ENCODE assay signal across 21 cellular contexts in the genomic region with DNA sequence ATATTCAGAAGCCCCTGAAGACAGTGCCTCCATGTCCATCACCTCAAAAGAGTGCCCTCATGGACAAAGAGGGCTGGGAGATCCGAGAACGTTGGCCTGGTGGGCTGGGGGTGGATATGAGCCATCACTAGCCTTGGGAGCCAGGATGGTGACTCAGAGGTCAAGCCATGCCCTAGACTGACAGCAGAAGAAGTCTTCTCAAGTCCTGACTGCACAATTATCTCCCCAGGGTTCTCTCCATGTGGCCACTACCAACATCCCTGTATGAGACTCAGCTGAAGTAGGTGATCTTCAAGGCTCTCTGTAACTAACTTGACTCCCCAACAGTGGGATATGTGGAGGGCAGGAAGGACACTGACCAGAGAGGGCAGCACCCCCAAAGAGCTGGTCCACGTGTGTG. TPM values are rescaled to one million over a fixed set of nuclear protein-coding genes. Genes with fewer than 3 reads are reported as not detected.
DNase-seq lines count a peak whose midpoint lies in the region; ATAC-seq and TF ChIP-seq lines count a peak whose summit lies in the region.
"Had no signal": no experiment of that assay in that cellular context is flagged by ENCODE, and none has a peak within 500 bp of the region (broad histone marks: within the 10 kb centered on the region; RNA-seq: fewer than 3 reads in every experiment).

No MANE protein-coding gene starts in this region.

- H3K9me3 Mint-ChIP-seq in activated CD4-positive, alpha-beta memory T cell treated with anti-CD3 and anti-CD28 coated beads for 36 hours, result no peaks in the 10 kb centered on the region
- no peaks in the 10 kb centered on the region for H3K9me3 Mint-ChIP-seq in activated CD4-positive, alpha-beta memory T cell treated with anti-CD3 and anti-CD28 coated beads, Interleukin-2, amount 10 ng/mL, durations not matched to agents 7 days and 5 days
- no peaks in the 10 kb centered on the region for H3K9me3 Mint-ChIP-seq in central memory CD8-positive, alpha-beta T cell
- H3K9me3 Mint-ChIP-seq: stimulated activated naive CD8-positive, alpha-beta T cell treated with anti-CD3 and anti-CD28 coated beads, Interleukin-15, amount 100 ng/mL, for 72 hours had no signal

- H3K9me3 ChIP-seq in neutrophil, result no peaks in the 10 kb centered on the region
- H3K9me3 ChIP-seq: BE2C, psoas muscle, tibial nerve had no signal

- intact Hi-C loops in activated CD4-positive, alpha-beta memory T cell treated with anti-CD3 and anti-CD28 coated beads for 36 hours (cut with micrococcal nuclease), result no loop called here

- H3K4me1 ChIP-seq in neutrophil (ENCODE audit: control insufficient read depth in 1 of 2, insufficient read depth in 1 of 2, low read depth in 1 of 2, low read length in 1 of 2), result peaks cover 0 to 6% of the 10 kb centered on the region in 2 experiments
- H3K4me1 ChIP-seq: BE2C, psoas muscle, SJCRH30, tibial nerve had no signal

- H3K4me3 Mint-ChIP-seq in activated CD4-positive, alpha-beta memory T cell treated with anti-CD3 and anti-CD28 coated beads for 36 hours, result no peak overlapping the region
- H3K4me3 Mint-ChIP-seq in activated CD4-positive, alpha-beta memory T cell treated with anti-CD3 and anti-CD28 coated beads, Interleukin-2, amount 10 ng/mL, durations not matched to agents 7 days and 5 days, result no peak overlapping the region
- no peak overlapping the region for H3K4me3 Mint-ChIP-seq in central memory CD8-positive, alpha-beta T cell
- H3K4me3 Mint-ChIP-seq: stimulated activated naive CD8-positive, alpha-beta T cell treated with anti-CD3 and anti-CD28 coated beads, Interleukin-15, amount 100 ng/mL, for 72 hours had no signal

- POLR2A ChIA-PET in activated CD4-positive, alpha-beta memory T cell treated with anti-CD3 and anti-CD28 coated beads for 36 hours (lab: Charles Lee), result no interaction called here
- POLR2A ChIA-PET in activated CD4-positive, alpha-beta memory T cell treated with anti-CD3 and anti-CD28 coated beads, Interleukin-2, amount 10 ng/mL, durations not matched to agents 7 days and 5 days (lab: Charles Lee), result interaction anchor here (2.2 to 10.1 kb wide), 2 partner anchors 12 to 15 kb away, joined by 4 to 293 read pairs; partner anchors contain the start of gene ARHGAP30

- no peak for ATAC-seq in central memory CD8-positive, alpha-beta T cell (replicated peaks; ENCODE audit: extremely low read depth, poor library complexity, severe bottlenecking)
- ATAC-seq in HG02678 (IDR thresholded peaks at IDR 0.05; ENCODE audit: unreplicated experiment), result no peak
- ATAC-seq: Panc1, psoas muscle had no signal

- H3K36me3 ChIP-seq in neutrophil, result peaks cover 99% of the 10 kb centered on the region
- H3K36me3 ChIP-seq: BE2C, SJCRH30 had no signal

- H3K4me1 Mint-ChIP-seq in activated CD4-positive, alpha-beta memory T cell treated with anti-CD3 and anti-CD28 coated beads for 36 hours (ENCODE audit: low read depth), result peaks cover 6% of the 10 kb centered on the region
- H3K4me1 Mint-ChIP-seq in activated CD4-positive, alpha-beta memory T cell treated with anti-CD3 and anti-CD28 coated beads, Interleukin-2, amount 10 ng/mL, durations not matched to agents 7 days and 5 days, result peaks cover 35% of the 10 kb centered on the region
- peaks cover 39% of the 10 kb centered on the region for H3K4me1 Mint-ChIP-seq in central memory CD8-positive, alpha-beta T cell

- no peak overlapping the region for H3K4me3 ChIP-seq in neutrophil (ENCODE audit: low read depth in 1 of 2, low read length in 1 of 2)
- H3K4me3 ChIP-seq: hepatocyte, psoas muscle, SJCRH30, skin epidermis, tibial nerve had no signal

- no peaks in the 10 kb centered on the region for H3K27me3 Mint-ChIP-seq in activated CD4-positive, alpha-beta memory T cell treated with anti-CD3 and anti-CD28 coated beads for 36 hours
- H3K27me3 Mint-ChIP-seq in activated CD4-positive, alpha-beta memory T cell treated with anti-CD3 and anti-CD28 coated beads, Interleukin-2, amount 10 ng/mL, durations not matched to agents 7 days and 5 days, result no peaks in the 10 kb centered on the region
- H3K27me3 Mint-ChIP-seq in central memory CD8-positive, alpha-beta T cell, result no peaks in the 10 kb centered on the region
- H3K27me3 Mint-ChIP-seq: stimulated activated naive CD8-positive, alpha-beta T cell treated with anti-CD3 and anti-CD28 coated beads, Interleukin-15, amount 100 ng/mL, for 72 hours had no signal

- CTCF ChIA-PET in activated CD4-positive, alpha-beta memory T cell treated with anti-CD3 and anti-CD28 coated beads for 36 hours (lab: Charles Lee), result interaction anchor here (0.6 kb wide), 1 partner anchor 16 kb away, joined by 3 read pairs; no protein-coding TSS in a partner anchor
- CTCF ChIA-PET in activated CD4-positive, alpha-beta memory T cell treated with anti-CD3 and anti-CD28 coated beads, Interleukin-2, amount 10 ng/mL, durations not matched to agents 7 days and 5 days (lab: Charles Lee), result no interaction called here

- no peak for TF ChIP-seq CTCF in neutrophil (IDR thresholded peaks at IDR 0.05)

- H3K27ac Mint-ChIP-seq in activated CD4-positive, alpha-beta memory T cell treated with anti-CD3 and anti-CD28 coated beads for 36 hours, result peak overlapping the region; percentile 42
- H3K27ac Mint-ChIP-seq in activated CD4-positive, alpha-beta memory T cell treated with anti-CD3 and anti-CD28 coated beads, Interleukin-2, amount 10 ng/mL, durations not matched to agents 7 days and 5 days, result no peak overlapping the region
- H3K27ac Mint-ChIP-seq in central memory CD8-positive, alpha-beta T cell (ENCODE audit: low read depth), result peak overlapping the region; percentile 72

- no peak for DNase-seq in activated CD4-positive, alpha-beta memory T cell treated with anti-CD3 and anti-CD28 coated beads for 36 hours
- no peak for DNase-seq in activated CD4-positive, alpha-beta memory T cell treated with anti-CD3 and anti-CD28 coated beads, Interleukin-2, amount 10 ng/mL, durations not matched to agents 7 days and 5 days
- DNase-seq in HT1080 (ENCODE audit: low read depth) (peak; percentile 51), OCI-M2 (lab: John Stamatoyannopoulos, UW; ENCODE audit: unreplicated experiment) (no peak), NCI-H526 treated with DMSO at 0.1 percent for 48 hours (lab: John Stamatoyannopoulos, UW) (no peak)
- DNase-seq in central memory CD8-positive, alpha-beta T cell (ENCODE audit: low spot score in 2 of 2), result no peak
- DNase-seq: 8988T; BE2C; GOT3; psoas muscle; SJCRH30; stimulated activated naive CD8-positive, alpha-beta T cell treated with anti-CD3 and anti-CD28 coated beads, Interleukin-15, amount 100 ng/mL, for 72 hours had no signal

- H3K36me3 Mint-ChIP-seq in activated CD4-positive, alpha-beta memory T cell treated with anti-CD3 and anti-CD28 coated beads for 36 hours, result peaks cover 62% of the 10 kb centered on the region
- peaks cover 88% of the 10 kb centered on the region for H3K36me3 Mint-ChIP-seq in activated CD4-positive, alpha-beta memory T cell treated with anti-CD3 and anti-CD28 coated beads, Interleukin-2, amount 10 ng/mL, durations not matched to agents 7 days and 5 days (ENCODE audit: low read depth)
- H3K36me3 Mint-ChIP-seq in central memory CD8-positive, alpha-beta T cell (ENCODE audit: insufficient read depth), result peaks cover 81% of the 10 kb centered on the region

- no peaks in the 10 kb centered on the region for H3K27me3 ChIP-seq in neutrophil
- H3K27me3 ChIP-seq: hepatocyte, SJCRH30 had no signal

- peak overlapping the region; percentile 13 for H3K27ac ChIP-seq in neutrophil
- H3K27ac ChIP-seq: hepatocyte, psoas muscle, SJCRH30, skin epidermis, tibial nerve had no signal

RNA-seq across cellular contexts. Expression of gene USF1, which starts 7.1 kb away (rescaled TPM):
- total RNA-seq in activated CD4-positive, alpha-beta memory T cell treated with anti-CD3 and anti-CD28 coated beads for 36 hours, result 10 to 100 TPM; 43.4 to 43.7 TPM
- 10 to 100 TPM; 67.4 to 68.0 TPM for total RNA-seq in activated CD4-positive, alpha-beta memory T cell treated with anti-CD3 and anti-CD28 coated beads, Interleukin-2, amount 10 ng/mL, durations not matched to agents 7 days and 5 days
- 79.4 and 81.9 TPM in 2 replicates for total RNA-seq in HT1080 (2014; rRNA removed; shearing (Covaris generic))
- polyA plus RNA-seq in HT1080 (2015; cell fraction: cytosol; rRNA removed), result 32.1 and 37.3 TPM in 2 replicates
- polyA plus RNA-seq in HT1080 (2015; cell fraction: nucleus; rRNA removed), result 90.9 and 94.0 TPM in 2 replicates

RNA-seq across cellular contexts. Expression of gene TSTD1, which starts 14.1 kb away (rescaled TPM):
- total RNA-seq in activated CD4-positive, alpha-beta memory T cell treated with anti-CD3 and anti-CD28 coated beads for 36 hours, result 10 to 100 TPM; 70.2 to 77.7 TPM
- 10 to 100 TPM; 56.1 to 63.8 TPM for total RNA-seq in activated CD4-positive, alpha-beta memory T cell treated with anti-CD3 and anti-CD28 coated beads, Interleukin-2, amount 10 ng/mL, durations not matched to agents 7 days and 5 days
- total RNA-seq in HT1080 (2014; rRNA removed; shearing (Covaris generic)), result 0.30 TPM in 1 of 2 replicates, not detected in the other
- polyA plus RNA-seq in HT1080 (2015; cell fraction: cytosol; rRNA removed), result not detected in 2 replicates
- 0.45 and 3.3 TPM in 2 replicates for polyA plus RNA-seq in HT1080 (2015; cell fraction: nucleus; rRNA removed)
- total RNA-seq: SJCRH30 had no signal

RNA-seq across cellular contexts. Expression of gene ARHGAP30, which starts 16.8 kb away (rescaled TPM):
- 100 to 1,000 TPM; 171 to 178 TPM for total RNA-seq in activated CD4-positive, alpha-beta memory T cell treated with anti-CD3 and anti-CD28 coated beads for 36 hours
- total RNA-seq in activated CD4-positive, alpha-beta memory T cell treated with anti-CD3 and anti-CD28 coated beads, Interleukin-2, amount 10 ng/mL, durations not matched to agents 7 days and 5 days, result 100 to 1,000 TPM; 331 to 339 TPM
- 4.0 and 6.0 TPM in 2 replicates for total RNA-seq in HT1080 (2014; rRNA removed; shearing (Covaris generic))
- polyA plus RNA-seq in HT1080 (2015; cell fraction: cytosol; rRNA removed), result 15.2 and 16.8 TPM in 2 replicates
- 21.8 and 22.6 TPM in 2 replicates for polyA plus RNA-seq in HT1080 (2015; cell fraction: nucleus; rRNA removed)

RNA-seq across cellular contexts. Expression of gene F11R, which starts 31.9 kb away (rescaled TPM):
- 10 to 100 TPM; 21.3 to 25.3 TPM for total RNA-seq in activated CD4-positive, alpha-beta memory T cell treated with anti-CD3 and anti-CD28 coated beads for 36 hours
- total RNA-seq in activated CD4-positive, alpha-beta memory T cell treated with anti-CD3 and anti-CD28 coated beads, Interleukin-2, amount 10 ng/mL, durations not matched to agents 7 days and 5 days, result 10 to 100 TPM; 13.9 to 16.2 TPM
- 6.6 and 10.3 TPM in 2 replicates for total RNA-seq in HT1080 (2014; rRNA removed; shearing (Covaris generic))
- polyA plus RNA-seq in HT1080 (2015; cell fraction: cytosol; rRNA removed), result 9.8 and 13.0 TPM in 2 replicates
- polyA plus RNA-seq in HT1080 (2015; cell fraction: nucleus; rRNA removed), result 15.1 and 20.4 TPM in 2 replicates
- total RNA-seq: SJCRH30 had no signal

RNA-seq across cellular contexts. Expression of gene NECTIN4, which starts 36.5 kb away (rescaled TPM):
- under 1 TPM in 1 of 2 experiments, not detected in 1; 0.05 TPM for total RNA-seq in activated CD4-positive, alpha-beta memory T cell treated with anti-CD3 and anti-CD28 coated beads for 36 hours
- total RNA-seq in activated CD4-positive, alpha-beta memory T cell treated with anti-CD3 and anti-CD28 coated beads, Interleukin-2, amount 10 ng/mL, durations not matched to agents 7 days and 5 days, result not detected
- 1.4 and 1.9 TPM in 2 replicates for total RNA-seq in HT1080 (2014; rRNA removed; shearing (Covaris generic))
- polyA plus RNA-seq in HT1080 (2015; cell fraction: cytosol; rRNA removed), result 30.9 and 38.7 TPM in 2 replicates
- polyA plus RNA-seq in HT1080 (2015; cell fraction: nucleus; rRNA removed), result 25.6 and 26.0 TPM in 2 replicates
- total RNA-seq: liver; psoas muscle; T-helper 1 cell treated with Interleukin-12 subunit alpha and Interleukin-12 subunit beta and Interleukin-4 antibody, amounts not matched to agents 30 ng/mL and 1 ng/mL, for 36 hours; tibial nerve had no signal
- polyA plus RNA-seq: aorta had no signal

Comparison
In these comparisons a context has a peak if more than half of its experiments do, and no peak if none do; other contexts are left out.
1. RNA of gene TSTD1, which starts 14.1 kb away (total RNA-seq): 70.2 to 77.7 TPM in activated CD4-positive, alpha-beta memory T cell treated with anti-CD3 and anti-CD28 coated beads for 36 hours and 56.1 to 63.8 TPM in activated CD4-positive, alpha-beta memory T cell treated with anti-CD3 and anti-CD28 coated beads, Interleukin-2, amount 10 ng/mL, durations not matched to agents 7 days and 5 days; 0.30 TPM in HT1080; every median in the first group is over 10 times any median in the second.
2. RNA of gene ARHGAP30, which starts 16.8 kb away (total RNA-seq): 331 to 339 TPM in activated CD4-positive, alpha-beta memory T cell treated with anti-CD3 and anti-CD28 coated beads, Interleukin-2, amount 10 ng/mL, durations not matched to agents 7 days and 5 days and 171 to 178 TPM in activated CD4-positive, alpha-beta memory T cell treated with anti-CD3 and anti-CD28 coated beads for 36 hours; 4.0 to 6.0 TPM in HT1080; every median in the first group is over 10 times any median in the second.